In the genomic region with DNA sequence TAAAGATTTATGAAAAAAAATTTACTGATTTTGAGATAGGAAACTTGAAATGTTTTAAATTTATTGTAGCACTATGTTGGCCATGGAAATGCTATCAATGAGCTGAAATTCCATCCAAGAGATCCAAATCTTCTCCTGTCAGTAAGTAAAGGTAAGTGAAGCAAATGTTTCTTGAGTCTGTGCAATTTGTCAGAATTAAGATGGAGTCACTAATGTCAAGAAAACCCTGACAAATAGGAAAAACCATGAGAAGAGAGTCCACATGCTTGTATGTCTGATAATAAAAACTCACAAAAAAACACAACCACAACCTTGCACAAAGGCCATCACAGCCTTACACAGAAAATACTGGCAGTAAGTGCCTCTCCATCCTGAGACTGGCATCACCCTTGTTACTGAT, we compare ENCODE assay signal across 1 cellular context.
TF ChIP-seq lines count a peak whose summit lies in the region.

No MANE protein-coding gene starts in this region.

TF ChIP-seq in HCT116, 20 proteins besides CTCF, POLR2A, EP300 and RAD21 (continued from another document):
- TF ChIP-seq, protein P1, sequence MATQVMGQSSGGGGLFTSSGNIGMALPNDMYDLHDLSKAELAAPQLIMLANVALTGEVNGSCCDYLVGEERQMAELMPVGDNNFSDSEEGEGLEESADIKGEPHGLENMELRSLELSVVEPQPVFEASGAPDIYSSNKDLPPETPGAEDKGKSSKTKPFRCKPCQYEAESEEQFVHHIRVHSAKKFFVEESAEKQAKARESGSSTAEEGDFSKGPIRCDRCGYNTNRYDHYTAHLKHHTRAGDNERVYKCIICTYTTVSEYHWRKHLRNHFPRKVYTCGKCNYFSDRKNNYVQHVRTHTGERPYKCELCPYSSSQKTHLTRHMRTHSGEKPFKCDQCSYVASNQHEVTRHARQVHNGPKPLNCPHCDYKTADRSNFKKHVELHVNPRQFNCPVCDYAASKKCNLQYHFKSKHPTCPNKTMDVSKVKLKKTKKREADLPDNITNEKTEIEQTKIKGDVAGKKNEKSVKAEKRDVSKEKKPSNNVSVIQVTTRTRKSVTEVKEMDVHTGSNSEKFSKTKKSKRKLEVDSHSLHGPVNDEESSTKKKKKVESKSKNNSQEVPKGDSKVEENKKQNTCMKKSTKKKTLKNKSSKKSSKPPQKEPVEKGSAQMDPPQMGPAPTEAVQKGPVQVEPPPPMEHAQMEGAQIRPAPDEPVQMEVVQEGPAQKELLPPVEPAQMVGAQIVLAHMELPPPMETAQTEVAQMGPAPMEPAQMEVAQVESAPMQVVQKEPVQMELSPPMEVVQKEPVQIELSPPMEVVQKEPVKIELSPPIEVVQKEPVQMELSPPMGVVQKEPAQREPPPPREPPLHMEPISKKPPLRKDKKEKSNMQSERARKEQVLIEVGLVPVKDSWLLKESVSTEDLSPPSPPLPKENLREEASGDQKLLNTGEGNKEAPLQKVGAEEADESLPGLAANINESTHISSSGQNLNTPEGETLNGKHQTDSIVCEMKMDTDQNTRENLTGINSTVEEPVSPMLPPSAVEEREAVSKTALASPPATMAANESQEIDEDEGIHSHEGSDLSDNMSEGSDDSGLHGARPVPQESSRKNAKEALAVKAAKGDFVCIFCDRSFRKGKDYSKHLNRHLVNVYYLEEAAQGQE (IDR thresholded peaks at IDR 0.05; ENCODE audit: low read depth): no peak
- TF ChIP-seq ZFX (IDR thresholded peaks at IDR 0.05) (no peak), SRF (IDR thresholded peaks at IDR 0.05; ENCODE audit: low read depth) (no peak), YY1 (IDR thresholded peaks at IDR 0.05; ENCODE audit: extremely low read depth, insufficient replicate concordance, low read depth, low read length) (no peak), SIN3A (IDR thresholded peaks at IDR 0.05; ENCODE audit: low read depth) (no peak), TCF7L2 (IDR thresholded peaks at IDR 0.05; ENCODE audit: borderline replicate concordance, extremely low read depth, insufficient read depth, insufficient read length) (no peak), EZH2phosphoT487 (IDR thresholded peaks at IDR 0.05; ENCODE audit: borderline replicate concordance) (no peak), EGR1 (IDR thresholded peaks at IDR 0.05; ENCODE audit: low read depth) (no peak), EZH2 (IDR thresholded peaks at IDR 0.05) (no peak)
- TF ChIP-seq, protein P2, sequence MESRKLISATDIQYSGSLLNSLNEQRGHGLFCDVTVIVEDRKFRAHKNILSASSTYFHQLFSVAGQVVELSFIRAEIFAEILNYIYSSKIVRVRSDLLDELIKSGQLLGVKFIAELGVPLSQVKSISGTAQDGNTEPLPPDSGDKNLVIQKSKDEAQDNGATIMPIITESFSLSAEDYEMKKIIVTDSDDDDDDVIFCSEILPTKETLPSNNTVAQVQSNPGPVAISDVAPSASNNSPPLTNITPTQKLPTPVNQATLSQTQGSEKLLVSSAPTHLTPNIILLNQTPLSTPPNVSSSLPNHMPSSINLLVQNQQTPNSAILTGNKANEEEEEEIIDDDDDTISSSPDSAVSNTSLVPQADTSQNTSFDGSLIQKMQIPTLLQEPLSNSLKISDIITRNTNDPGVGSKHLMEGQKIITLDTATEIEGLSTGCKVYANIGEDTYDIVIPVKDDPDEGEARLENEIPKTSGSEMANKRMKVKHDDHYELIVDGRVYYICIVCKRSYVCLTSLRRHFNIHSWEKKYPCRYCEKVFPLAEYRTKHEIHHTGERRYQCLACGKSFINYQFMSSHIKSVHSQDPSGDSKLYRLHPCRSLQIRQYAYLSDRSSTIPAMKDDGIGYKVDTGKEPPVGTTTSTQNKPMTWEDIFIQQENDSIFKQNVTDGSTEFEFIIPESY (IDR thresholded peaks at IDR 0.05; ENCODE audit: extremely low read depth, insufficient replicate concordance, low read length): no peak
- TF ChIP-seq, protein P3, sequence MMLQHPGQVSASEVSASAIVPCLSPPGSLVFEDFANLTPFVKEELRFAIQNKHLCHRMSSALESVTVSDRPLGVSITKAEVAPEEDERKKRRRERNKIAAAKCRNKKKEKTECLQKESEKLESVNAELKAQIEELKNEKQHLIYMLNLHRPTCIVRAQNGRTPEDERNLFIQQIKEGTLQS (IDR thresholded peaks at IDR 0.05): no peak
TF ChIP-seq in HCT116: peak in this region for 0.
